Comparison of ENCODE assay signal across 7 cellular contexts in the genomic region with DNA sequence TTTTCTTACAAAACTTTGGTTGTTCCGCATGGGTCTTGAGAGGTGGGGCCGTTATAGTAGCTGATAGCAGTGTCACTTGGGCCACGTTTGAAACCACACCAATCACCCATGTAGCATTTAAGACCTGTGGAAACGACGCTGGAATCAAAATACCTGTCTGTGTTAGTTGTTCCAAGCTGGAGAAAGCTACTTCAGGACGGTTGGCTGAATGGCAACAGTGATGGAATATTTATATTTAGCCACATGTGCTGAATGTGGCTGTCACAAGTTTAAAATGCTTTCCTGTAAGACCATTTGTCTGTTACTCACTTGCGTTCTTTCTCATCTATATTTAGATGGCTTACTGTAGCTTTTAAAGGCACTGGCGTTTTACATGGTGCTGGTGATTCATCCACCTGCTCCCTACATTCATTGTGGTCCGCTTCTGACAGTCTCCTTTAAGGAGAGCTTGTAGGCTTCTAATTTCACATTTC. TPM values are rescaled to one million over a fixed set of nuclear protein-coding genes. Genes with fewer than 3 reads are reported as not detected.
DNase-seq lines count a peak whose midpoint lies in the region; ATAC-seq and TF ChIP-seq lines count a peak whose summit lies in the region.

No MANE protein-coding gene starts in this region.

- DNase-seq in HT1080 (ENCODE audit: low read depth): peak; percentile 64
- DNase-seq in activated T-helper 1 cell treated with anti-CD3 and anti-CD28 coated beads, Interleukin-12 subunit alpha, Interleukin-12 subunit beta, Interleukin-2, Interleukin-4 antibody, amounts not matched to agents 30 ng/mL and 10 ng/mL and 1 ng/mL, durations not matched to agents 14 hours and 24 hours and 36 hours (ENCODE audit: low spot score): no peak
- DNase-seq in fibroblast of villous mesenchyme (ENCODE audit: low read depth): peak; percentile 53
- DNase-seq in stimulated activated naive B cell treated with anti-CD40 and anti-IgM and Interleukin-4, amounts not matched to agents 10 μg/mL and 1 μg/mL and 100 μg/mL, for 72 hours: no peak

- H3K4me1 Mint-ChIP-seq in activated T-helper 1 cell treated with anti-CD3 and anti-CD28 coated beads, Interleukin-12 subunit alpha, Interleukin-12 subunit beta, Interleukin-2, Interleukin-4 antibody, amounts not matched to agents 30 ng/mL and 10 ng/mL and 1 ng/mL, durations not matched to agents 14 hours and 24 hours and 36 hours (ENCODE audit: low read depth): peaks cover 36% of the 10 kb centered on the region
- peaks cover 0 to 9% of the 10 kb centered on the region in 2 donors for H3K4me1 Mint-ChIP-seq in stimulated activated naive B cell treated with anti-CD40 and anti-IgM and Interleukin-4, amounts not matched to agents 10 μg/mL and 1 μg/mL and 100 μg/mL, for 72 hours

- H3K36me3 Mint-ChIP-seq in activated T-helper 1 cell treated with anti-CD3 and anti-CD28 coated beads, Interleukin-12 subunit alpha, Interleukin-12 subunit beta, Interleukin-2, Interleukin-4 antibody, amounts not matched to agents 30 ng/mL and 10 ng/mL and 1 ng/mL, durations not matched to agents 14 hours and 24 hours and 36 hours (ENCODE audit: low read depth): peaks cover 11% of the 10 kb centered on the region
- H3K36me3 Mint-ChIP-seq in stimulated activated naive B cell treated with anti-CD40 and anti-IgM and Interleukin-4, amounts not matched to agents 10 μg/mL and 1 μg/mL and 100 μg/mL, for 72 hours: peaks cover 0 to 9% of the 10 kb centered on the region in 2 donors

- peak overlapping the region; percentile 95 for H3K27ac ChIP-seq in skeletal muscle tissue (ENCODE audit: low read depth, low read length)

- no peak for TF ChIP-seq CTCF in fibroblast of villous mesenchyme (IDR thresholded peaks at IDR 0.05; ENCODE audit: insufficient read depth, low read depth, low read length)

- intact Hi-C loops in activated T-helper 1 cell treated with anti-CD3 and anti-CD28 coated beads, Interleukin-12 subunit alpha, Interleukin-12 subunit beta, Interleukin-2, Interleukin-4 antibody, amounts not matched to agents 30 ng/mL and 10 ng/mL and 1 ng/mL, durations not matched to agents 14 hours and 24 hours and 36 hours (cut with micrococcal nuclease): loop anchor here (1.0 kb wide), 1 partner anchor 34 kb away; the partner anchor contains the start of gene SKIC8

- H3K27me3 ChIP-seq in skeletal muscle tissue (ENCODE audit: control insufficient read depth in 3 of 3, insufficient read depth in 3 of 3, low read length in 3 of 3): no peaks in the 10 kb centered on the region

- no peaks in the 10 kb centered on the region for H3K9me3 ChIP-seq in skeletal muscle tissue (ENCODE audit: control insufficient read depth in 3 of 3, low read length in 3 of 3)

- H3K4me3 ChIP-seq in fibroblast of villous mesenchyme (ENCODE audit: low read depth, low read length): no peak overlapping the region
- peak overlapping the region; percentile 65 to 88 (median 76) for H3K4me3 ChIP-seq in skeletal muscle tissue (ENCODE audit: low read length in 3 of 3)

- peaks cover 0 to 3% (median under 1%) of the 10 kb centered on the region in 3 donors for H3K36me3 ChIP-seq in skeletal muscle tissue (ENCODE audit: control insufficient read depth in 3 of 3, insufficient read depth in 3 of 3, low read length in 3 of 3)

- H3K27me3 Mint-ChIP-seq in activated T-helper 1 cell treated with anti-CD3 and anti-CD28 coated beads, Interleukin-12 subunit alpha, Interleukin-12 subunit beta, Interleukin-2, Interleukin-4 antibody, amounts not matched to agents 30 ng/mL and 10 ng/mL and 1 ng/mL, durations not matched to agents 14 hours and 24 hours and 36 hours (ENCODE audit: insufficient read depth): no peaks in the 10 kb centered on the region
- H3K27me3 Mint-ChIP-seq in stimulated activated naive B cell treated with anti-CD40 and anti-IgM and Interleukin-4, amounts not matched to agents 10 μg/mL and 1 μg/mL and 100 μg/mL, for 72 hours: peaks cover 0 to 9% of the 10 kb centered on the region in 2 donors

- H3K4me1 ChIP-seq in skeletal muscle tissue (ENCODE audit: control insufficient read depth in 3 of 3, insufficient read depth in 3 of 3, low read length in 3 of 3): peaks cover 34 to 50% (median 38%) of the 10 kb centered on the region in 3 donors

- H3K4me3 Mint-ChIP-seq in activated T-helper 1 cell treated with anti-CD3 and anti-CD28 coated beads, Interleukin-12 subunit alpha, Interleukin-12 subunit beta, Interleukin-2, Interleukin-4 antibody, amounts not matched to agents 30 ng/mL and 10 ng/mL and 1 ng/mL, durations not matched to agents 14 hours and 24 hours and 36 hours: peak overlapping the region; percentile 90
- H3K4me3 Mint-ChIP-seq in stimulated activated naive B cell treated with anti-CD40 and anti-IgM and Interleukin-4, amounts not matched to agents 10 μg/mL and 1 μg/mL and 100 μg/mL, for 72 hours: no peak overlapping the region

- peak overlapping the region; percentile 90 to 94 (median 91) for H3K9ac ChIP-seq in skeletal muscle tissue (ENCODE audit: low read depth in 1 of 3, low read length in 3 of 3)

- no peaks in the 10 kb centered on the region for H3K9me3 Mint-ChIP-seq in activated T-helper 1 cell treated with anti-CD3 and anti-CD28 coated beads, Interleukin-12 subunit alpha, Interleukin-12 subunit beta, Interleukin-2, Interleukin-4 antibody, amounts not matched to agents 30 ng/mL and 10 ng/mL and 1 ng/mL, durations not matched to agents 14 hours and 24 hours and 36 hours
- no peaks in the 10 kb centered on the region for H3K9me3 Mint-ChIP-seq in stimulated activated naive B cell treated with anti-CD40 and anti-IgM and Interleukin-4, amounts not matched to agents 10 μg/mL and 1 μg/mL and 100 μg/mL, for 72 hours

- H3K27ac Mint-ChIP-seq in activated T-helper 1 cell treated with anti-CD3 and anti-CD28 coated beads, Interleukin-12 subunit alpha, Interleukin-12 subunit beta, Interleukin-2, Interleukin-4 antibody, amounts not matched to agents 30 ng/mL and 10 ng/mL and 1 ng/mL, durations not matched to agents 14 hours and 24 hours and 36 hours: peak overlapping the region; percentile 21
- no peak overlapping the region for H3K27ac Mint-ChIP-seq in stimulated activated naive B cell treated with anti-CD40 and anti-IgM and Interleukin-4, amounts not matched to agents 10 μg/mL and 1 μg/mL and 100 μg/mL, for 72 hours

- no peak for ATAC-seq in stimulated activated naive B cell treated with anti-CD40 and anti-IgM and Interleukin-4, amounts not matched to agents 10 μg/mL and 1 μg/mL and 100 μg/mL, for 72 hours (replicated peaks)
- no peak for ATAC-seq in HG02981 (IDR thresholded peaks at IDR 0.05; ENCODE audit: unreplicated experiment)
- no peak for ATAC-seq in HG03439 (IDR thresholded peaks at IDR 0.05; ENCODE audit: unreplicated experiment)

RNA-seq across cellular contexts. Expression of gene DNAJA4, which starts 1.4 kb away (rescaled TPM):
- total RNA-seq in HT1080 (2014; rRNA removed; shearing (Covaris generic)): not detected in 2 replicates
- not detected in 2 replicates for polyA plus RNA-seq in HT1080 (2015; cell fraction: cytosol; rRNA removed)
- not detected in 2 replicates for polyA plus RNA-seq in HT1080 (2015; cell fraction: nucleus; rRNA removed)
- 68.4 and 70.8 TPM in 2 replicates for total RNA-seq in activated T-helper 1 cell treated with anti-CD3 and anti-CD28 coated beads, Interleukin-12 subunit alpha, Interleukin-12 subunit beta, Interleukin-2, Interleukin-4 antibody, amounts not matched to agents 30 ng/mL and 10 ng/mL and 1 ng/mL, durations not matched to agents 14 hours and 24 hours and 36 hours
- 2.6 and 4.3 TPM in 2 replicates for total RNA-seq in fibroblast of villous mesenchyme
- 22.4 TPM for total RNA-seq in skeletal muscle tissue

RNA-seq across cellular contexts. Expression of gene ACSBG1, which starts 31.4 kb away (rescaled TPM):
- 0.20 and 0.24 TPM in 2 replicates for total RNA-seq in HT1080 (2014; rRNA removed; shearing (Covaris generic))
- polyA plus RNA-seq in HT1080 (2015; cell fraction: cytosol; rRNA removed): 0.05 and 0.08 TPM in 2 replicates
- polyA plus RNA-seq in HT1080 (2015; cell fraction: nucleus; rRNA removed): 0.41 TPM in 1 of 2 replicates, not detected in the other
- total RNA-seq in activated T-helper 1 cell treated with anti-CD3 and anti-CD28 coated beads, Interleukin-12 subunit alpha, Interleukin-12 subunit beta, Interleukin-2, Interleukin-4 antibody, amounts not matched to agents 30 ng/mL and 10 ng/mL and 1 ng/mL, durations not matched to agents 14 hours and 24 hours and 36 hours: 0.15 and 0.52 TPM in 2 replicates
- total RNA-seq in fibroblast of villous mesenchyme (under 0.01 TPM in 1 of 2 replicates, not detected in the other), skeletal muscle tissue (under 0.01 TPM)

RNA-seq across cellular contexts. Expression of gene SKIC8, which starts 33.6 kb away (rescaled TPM):
- total RNA-seq in HT1080 (2014; rRNA removed; shearing (Covaris generic)): 87.7 and 90.9 TPM in 2 replicates
- 79.4 and 94.3 TPM in 2 replicates for polyA plus RNA-seq in HT1080 (2015; cell fraction: cytosol; rRNA removed)
- polyA plus RNA-seq in HT1080 (2015; cell fraction: nucleus; rRNA removed): 104 and 106 TPM in 2 replicates
- 54.3 and 57.3 TPM in 2 replicates for total RNA-seq in activated T-helper 1 cell treated with anti-CD3 and anti-CD28 coated beads, Interleukin-12 subunit alpha, Interleukin-12 subunit beta, Interleukin-2, Interleukin-4 antibody, amounts not matched to agents 30 ng/mL and 10 ng/mL and 1 ng/mL, durations not matched to agents 14 hours and 24 hours and 36 hours
- 59.6 and 72.1 TPM in 2 replicates for total RNA-seq in fibroblast of villous mesenchyme
- total RNA-seq in skeletal muscle tissue: 56.9 TPM

Comparison
In these comparisons a context has a peak if more than half of its experiments do, and no peak if none do; other contexts are left out.
1. DNase-seq: peak in HT1080 (single experiment) and fibroblast of villous mesenchyme (single experiment); none in activated T-helper 1 cell treated with anti-CD3 and anti-CD28 coated beads, Interleukin-12 subunit alpha, Interleukin-12 subunit beta, Interleukin-2, Interleukin-4 antibody, amounts not matched to agents 30 ng/mL and 10 ng/mL and 1 ng/mL, durations not matched to agents 14 hours and 24 hours and 36 hours (single experiment) and stimulated activated naive B cell treated with anti-CD40 and anti-IgM and Interleukin-4, amounts not matched to agents 10 μg/mL and 1 μg/mL and 100 μg/mL, for 72 hours (single experiment).